10 cellular contexts compared by ENCODE assay signal in genomic region chr9:93114169-93114983, GRCh38. TPM values are rescaled to one million over a fixed set of nuclear protein-coding genes. Genes with fewer than 3 reads are reported as not detected.
DNase-seq lines count a peak whose midpoint lies in the region; ATAC-seq, FAIRE-seq and TF ChIP-seq lines count a peak whose summit lies in the region.
"Had no signal": no experiment of that assay in that cellular context is flagged by ENCODE, and none has a peak within 500 bp of the region (broad histone marks: within the 10 kb centered on the region; RNA-seq: fewer than 3 reads in every experiment).

No MANE protein-coding gene starts in this region.

- POLR2A ChIA-PET in HepG2 (lab: Yijun Ruan, JAX), result interaction anchor here (13.7 kb wide), 1 partner anchor 18 kb away, joined by 195 read pairs; the partner anchor contains the start of gene NINJ1

- H3K4me1 Mint-ChIP-seq in activated T-helper 1 cell treated with anti-CD3 and anti-CD28 coated beads, Interleukin-12 subunit alpha, Interleukin-12 subunit beta, Interleukin-2, Interleukin-4 antibody, amounts not matched to agents 30 ng/mL and 10 ng/mL and 1 ng/mL, durations not matched to agents 14 hours and 24 hours and 36 hours (ENCODE audit: low read depth), result peaks cover 9% of the 10 kb centered on the region
- H3K4me1 Mint-ChIP-seq: neural crest cell had no signal

- H3K27me3 Mint-ChIP-seq in activated T-helper 1 cell treated with anti-CD3 and anti-CD28 coated beads, Interleukin-12 subunit alpha, Interleukin-12 subunit beta, Interleukin-2, Interleukin-4 antibody, amounts not matched to agents 30 ng/mL and 10 ng/mL and 1 ng/mL, durations not matched to agents 14 hours and 24 hours and 36 hours (ENCODE audit: insufficient read depth), result no peaks in the 10 kb centered on the region

- H3K4me2 ChIP-seq in HepG2 (ENCODE audit: low read depth, low read length), result no peak overlapping the region

- TF ChIP-seq RAD21 in HepG2 (CRISPR knock-in tag; IDR thresholded peaks at IDR 0.05), result no peak

- H3K36me3 ChIP-seq in HepG2 (replicated peaks in 1 of 2; ENCODE audit: control insufficient read depth in 1 of 2, insufficient read depth in 2 of 2, low read length in 2 of 2), result peaks cover 0 to 4% of the 10 kb centered on the region in 2 experiments; a peak in 1 of 5 replicates

- intact Hi-C loops in activated T-helper 1 cell treated with anti-CD3 and anti-CD28 coated beads, Interleukin-12 subunit alpha, Interleukin-12 subunit beta, Interleukin-2, Interleukin-4 antibody, amounts not matched to agents 30 ng/mL and 10 ng/mL and 1 ng/mL, durations not matched to agents 14 hours and 24 hours and 36 hours (cut with micrococcal nuclease), result no loop called here
- intact Hi-C loops in HepG2 (cut with micrococcal nuclease; ENCODE audit: unreplicated experiment), result no loop called here

- H3K9ac ChIP-seq in HepG2 (ENCODE audit: insufficient read depth, low read depth, low read length), result no peak overlapping the region

- H3K27ac ChIP-seq in HepG2 (ENCODE audit: extremely low read length, insufficient read depth, low read length), result peak overlapping the region; percentile 80
- H3K27ac ChIP-seq in foreskin keratinocyte, result no peak overlapping the region

- no peak for FAIRE-seq in HepG2 (lab: Jason Lieb, UNC)

- H2AFZ ChIP-seq in HepG2 (ENCODE audit: low read length), result no peak overlapping the region

- H3K36me3 Mint-ChIP-seq in activated T-helper 1 cell treated with anti-CD3 and anti-CD28 coated beads, Interleukin-12 subunit alpha, Interleukin-12 subunit beta, Interleukin-2, Interleukin-4 antibody, amounts not matched to agents 30 ng/mL and 10 ng/mL and 1 ng/mL, durations not matched to agents 14 hours and 24 hours and 36 hours (ENCODE audit: low read depth), result peaks cover 7% of the 10 kb centered on the region

- in situ Hi-C loops in HepG2 (cut with HindIII; ENCODE audit: extremely low pct_ligation_motif_present, low pct_unique_long_range_greater_than_20kb), result no loop called here

- DNase-seq in activated effector memory CD4-positive, alpha-beta T cell treated with anti-CD3 and anti-CD28 coated beads, Interleukin-2, amount 50 U/mL, for 16 hours, result peak; percentile 57
- no peak for DNase-seq in activated effector memory CD4-positive, alpha-beta T cell treated with Interleukin-2 at 50 U/mL for 16 hours
- no peak for DNase-seq in activated T-helper 1 cell treated with anti-CD3 and anti-CD28 coated beads, Interleukin-12 subunit alpha, Interleukin-12 subunit beta, Interleukin-2, Interleukin-4 antibody, amounts not matched to agents 30 ng/mL and 10 ng/mL and 1 ng/mL, durations not matched to agents 14 hours and 24 hours and 36 hours (ENCODE audit: low spot score)
- DNase-seq in HepG2 (ENCODE audit: low spot score) (no peak), ureter (ENCODE audit: low spot score) (peak; percentile 55), foreskin keratinocyte (no peak)
- DNase-seq: activated CD4-positive, alpha-beta T cell treated with anti-CD3 and anti-CD28 coated beads for 1 hour had no signal

- 83% methylated on average over 8 of the region's 17 CpGs for WGBS in HepG2 (ENCODE audit: low lambda C conversion rate)

- H3K4me1 ChIP-seq in HepG2 (ENCODE audit: insufficient read depth, low read length), result peaks cover 78% of the 10 kb centered on the region
- no peaks in the 10 kb centered on the region for H3K4me1 ChIP-seq in foreskin keratinocyte

- H3K27me3 ChIP-seq in HepG2 (ENCODE audit: control insufficient read depth in 1 of 2, insufficient read depth in 2 of 2, low read length in 2 of 2) (no peaks in the 10 kb centered on the region), foreskin keratinocyte (no peaks in the 10 kb centered on the region)

- CTCF ChIA-PET in HepG2 (lab: Yijun Ruan, JAX; ENCODE audit: low intra/inter-chr PET ratio, low total read pairs), result no interaction called here

- no peak overlapping the region for H3K4me3 Mint-ChIP-seq in activated T-helper 1 cell treated with anti-CD3 and anti-CD28 coated beads, Interleukin-12 subunit alpha, Interleukin-12 subunit beta, Interleukin-2, Interleukin-4 antibody, amounts not matched to agents 30 ng/mL and 10 ng/mL and 1 ng/mL, durations not matched to agents 14 hours and 24 hours and 36 hours
- H3K4me3 Mint-ChIP-seq: neural crest cell had no signal

- H3K9me3 ChIP-seq in HepG2 (ENCODE audit: low read length), result no peaks in the 10 kb centered on the region

- H3K27ac Mint-ChIP-seq in activated T-helper 1 cell treated with anti-CD3 and anti-CD28 coated beads, Interleukin-12 subunit alpha, Interleukin-12 subunit beta, Interleukin-2, Interleukin-4 antibody, amounts not matched to agents 30 ng/mL and 10 ng/mL and 1 ng/mL, durations not matched to agents 14 hours and 24 hours and 36 hours, result peak overlapping the region; percentile 71

- ATAC-seq in HepG2 (no peak), HG03439 (IDR thresholded peaks at IDR 0.05; ENCODE audit: unreplicated experiment) (no peak), foreskin keratinocyte (no peak), HG03045 (IDR thresholded peaks at IDR 0.05; ENCODE audit: unreplicated experiment) (no peak)

- no peaks in the 10 kb centered on the region for H3K79me2 ChIP-seq in HepG2 (ENCODE audit: insufficient read depth, low read length)

- BruUV-seq in HepG2 (replicated peaks; lab: Mats Ljungman, UMichigan), result no TSS peak

- H3K4me3 ChIP-seq in HepG2 (replicated peaks in 1 of 3; ENCODE audit: insufficient read depth in 1 of 3, low read depth in 2 of 3, low read length in 3 of 3), result no peak overlapping the region

- no peak for TF ChIP-seq CTCF in HepG2 (CRISPR knock-in tag; IDR thresholded peaks at IDR 0.05)
- TF ChIP-seq CTCF in foreskin keratinocyte (conservative IDR thresholded peaks at IDR 0.05), result no peak

- TF ChIP-seq EP300 in HepG2 (IDR thresholded peaks at IDR 0.05; ENCODE audit: low read depth in 2 of 2, low read length in 2 of 2) (no peak), HepG2 (CRISPR knock-in tag; IDR thresholded peaks at IDR 0.05; ENCODE audit: borderline replicate concordance) (no peak)

- H4K20me1 ChIP-seq in HepG2 (ENCODE audit: insufficient read depth, low read length), result no peaks in the 10 kb centered on the region

- TF ChIP-seq POLR2A in HepG2 (IDR thresholded peaks at IDR 0.05; ENCODE audit: insufficient read depth in 1 of 2, low read depth in 2 of 2, low read length in 2 of 2), result no peak

- no peaks in the 10 kb centered on the region for H3K9me3 Mint-ChIP-seq in activated T-helper 1 cell treated with anti-CD3 and anti-CD28 coated beads, Interleukin-12 subunit alpha, Interleukin-12 subunit beta, Interleukin-2, Interleukin-4 antibody, amounts not matched to agents 30 ng/mL and 10 ng/mL and 1 ng/mL, durations not matched to agents 14 hours and 24 hours and 36 hours
- H3K9me3 Mint-ChIP-seq: neural crest cell had no signal

RNA-seq across cellular contexts. Expression of gene CARD19, which starts 18.4 kb away (rescaled TPM):
- 40.5 and 41.7 TPM in 2 replicates for total RNA-seq in activated T-helper 1 cell treated with anti-CD3 and anti-CD28 coated beads, Interleukin-12 subunit alpha, Interleukin-12 subunit beta, Interleukin-2, Interleukin-4 antibody, amounts not matched to agents 30 ng/mL and 10 ng/mL and 1 ng/mL, durations not matched to agents 14 hours and 24 hours and 36 hours
- 15.2 and 18.4 TPM in 2 replicates for total RNA-seq in HepG2 (2016; rRNA removed; fragmentation: Illumina TruSeq; extraction: Trizol)
- total RNA-seq in HepG2 (2016; cell fraction: cytosol; rRNA removed; fragmentation: Illumina TruSeq; extraction: Trizol; ENCODE audit: low read depth), result 15.8 and 20.2 TPM in 2 replicates
- total RNA-seq in HepG2 (2016; cell fraction: insoluble cytoplasmic fraction; rRNA removed; fragmentation: Illumina TruSeq; extraction: Trizol), result 18.6 and 20.5 TPM in 2 replicates
- 17.3 and 29.5 TPM in 2 replicates for total RNA-seq in HepG2 (2016; cell fraction: membrane; rRNA removed; fragmentation: Illumina TruSeq; extraction: Trizol)
- total RNA-seq in HepG2 (2016; cell fraction: nucleus; rRNA removed; fragmentation: Illumina TruSeq; extraction: Trizol), result 8.3 and 12.2 TPM in 2 replicates
- 47.2 and 62.0 TPM in 2 replicates for polyA plus RNA-seq in HepG2 (2011; rRNA removed)
- polyA plus RNA-seq in HepG2 (2011; cell fraction: cytosol; rRNA removed), result 33.8 and 73.1 TPM in 2 replicates
- polyA plus RNA-seq in HepG2 (2011; cell fraction: nucleus; rRNA removed), result 101 and 106 TPM in 2 replicates
- polyA plus RNA-seq in HepG2 (2012), result 14.6 TPM in 2 replicates
- polyA plus RNA-seq in HepG2 (2016; cell fraction: cytosol; fragmentation: Illumina TruSeq; extraction: Trizol; ENCODE audit: low read depth), result 16.0 and 27.0 TPM in 2 replicates
- polyA plus RNA-seq in HepG2 (2016; cell fraction: insoluble cytoplasmic fraction; fragmentation: Illumina TruSeq; extraction: Trizol; ENCODE audit: low read depth), result 14.7 and 18.5 TPM in 2 replicates
- 13.4 and 18.5 TPM in 2 replicates for polyA plus RNA-seq in HepG2 (2016; cell fraction: membrane; fragmentation: Illumina TruSeq; extraction: Trizol; ENCODE audit: low read depth)
- 25.1 and 25.9 TPM in 2 replicates for polyA plus RNA-seq in HepG2 (2016; cell fraction: nucleus; fragmentation: Illumina TruSeq; extraction: Trizol; ENCODE audit: insufficient read depth, low read depth)
- 11.5 and 28.1 TPM in 2 replicates for polyA minus RNA-seq in HepG2 (2011; rRNA and poly(A)+ RNA removed; ENCODE audit: low replicate concordance)
- polyA minus RNA-seq in HepG2 (2011; cell fraction: cytosol; rRNA and poly(A)+ RNA removed), result 14.0 and 17.6 TPM in 2 replicates
- polyA minus RNA-seq in HepG2 (2011; cell fraction: nucleus; rRNA and poly(A)+ RNA removed), result 11.3 and 12.8 TPM in 2 replicates
- 31.3 TPM for total RNA-seq in ureter
- 31.1 TPM in 2 replicates for total RNA-seq in foreskin keratinocyte
- 46.3 and 47.5 TPM in 2 replicates for polyA plus RNA-seq in foreskin keratinocyte

RNA-seq across cellular contexts. Expression of gene NINJ1, which starts 19.7 kb away (rescaled TPM):
- 94.2 and 95.3 TPM in 2 replicates for total RNA-seq in activated T-helper 1 cell treated with anti-CD3 and anti-CD28 coated beads, Interleukin-12 subunit alpha, Interleukin-12 subunit beta, Interleukin-2, Interleukin-4 antibody, amounts not matched to agents 30 ng/mL and 10 ng/mL and 1 ng/mL, durations not matched to agents 14 hours and 24 hours and 36 hours
- total RNA-seq in HepG2 (2016; rRNA removed; fragmentation: Illumina TruSeq; extraction: Trizol), result 77.1 and 92.1 TPM in 2 replicates
- total RNA-seq in HepG2 (2016; cell fraction: cytosol; rRNA removed; fragmentation: Illumina TruSeq; extraction: Trizol; ENCODE audit: low read depth), result 104 and 127 TPM in 2 replicates
- 66.8 and 94.8 TPM in 2 replicates for total RNA-seq in HepG2 (2016; cell fraction: insoluble cytoplasmic fraction; rRNA removed; fragmentation: Illumina TruSeq; extraction: Trizol)
- 149 and 180 TPM in 2 replicates for total RNA-seq in HepG2 (2016; cell fraction: membrane; rRNA removed; fragmentation: Illumina TruSeq; extraction: Trizol)
- total RNA-seq in HepG2 (2016; cell fraction: nucleus; rRNA removed; fragmentation: Illumina TruSeq; extraction: Trizol), result 48.9 and 58.7 TPM in 2 replicates
- polyA plus RNA-seq in HepG2 (2011; rRNA removed), result 81.2 and 109 TPM in 2 replicates
- 83.2 and 110 TPM in 2 replicates for polyA plus RNA-seq in HepG2 (2011; cell fraction: cytosol; rRNA removed)
- 62.3 and 83.6 TPM in 2 replicates for polyA plus RNA-seq in HepG2 (2011; cell fraction: nucleus; rRNA removed)
- 77.3 and 145 TPM in 2 replicates for polyA plus RNA-seq in HepG2 (2012)
- polyA plus RNA-seq in HepG2 (2016; cell fraction: cytosol; fragmentation: Illumina TruSeq; extraction: Trizol; ENCODE audit: low read depth), result 196 and 226 TPM in 2 replicates
- 104 and 130 TPM in 2 replicates for polyA plus RNA-seq in HepG2 (2016; cell fraction: insoluble cytoplasmic fraction; fragmentation: Illumina TruSeq; extraction: Trizol; ENCODE audit: low read depth)
- polyA plus RNA-seq in HepG2 (2016; cell fraction: membrane; fragmentation: Illumina TruSeq; extraction: Trizol; ENCODE audit: low read depth), result 235 and 242 TPM in 2 replicates
- polyA plus RNA-seq in HepG2 (2016; cell fraction: nucleus; fragmentation: Illumina TruSeq; extraction: Trizol; ENCODE audit: insufficient read depth, low read depth), result 122 and 127 TPM in 2 replicates
- polyA minus RNA-seq in HepG2 (2011; rRNA and poly(A)+ RNA removed; ENCODE audit: low replicate concordance), result 22.5 and 101 TPM in 2 replicates
- polyA minus RNA-seq in HepG2 (2011; cell fraction: cytosol; rRNA and poly(A)+ RNA removed), result 26.1 and 26.7 TPM in 2 replicates
- polyA minus RNA-seq in HepG2 (2011; cell fraction: nucleus; rRNA and poly(A)+ RNA removed), result 17.8 and 21.8 TPM in 2 replicates
- 32.1 TPM for total RNA-seq in ureter
- 15.8 and 17.7 TPM in 2 replicates for total RNA-seq in foreskin keratinocyte
- polyA plus RNA-seq in foreskin keratinocyte, result 24.6 and 29.8 TPM in 2 replicates

RNA-seq across cellular contexts. Expression of gene SUSD3, which starts 55.9 kb away (rescaled TPM):
- total RNA-seq in activated T-helper 1 cell treated with anti-CD3 and anti-CD28 coated beads, Interleukin-12 subunit alpha, Interleukin-12 subunit beta, Interleukin-2, Interleukin-4 antibody, amounts not matched to agents 30 ng/mL and 10 ng/mL and 1 ng/mL, durations not matched to agents 14 hours and 24 hours and 36 hours, result 31.7 and 33.2 TPM in 2 replicates
- total RNA-seq in HepG2 (2016; rRNA removed; fragmentation: Illumina TruSeq; extraction: Trizol) (6.0 and 7.0 TPM in 2 replicates), ureter (3.0 TPM), foreskin keratinocyte (0.11 and 0.44 TPM in 2 replicates)
- total RNA-seq in HepG2 (2016; cell fraction: cytosol; rRNA removed; fragmentation: Illumina TruSeq; extraction: Trizol; ENCODE audit: low read depth), result 10.2 and 12.4 TPM in 2 replicates
- total RNA-seq in HepG2 (2016; cell fraction: insoluble cytoplasmic fraction; rRNA removed; fragmentation: Illumina TruSeq; extraction: Trizol), result 6.3 and 8.8 TPM in 2 replicates
- total RNA-seq in HepG2 (2016; cell fraction: membrane; rRNA removed; fragmentation: Illumina TruSeq; extraction: Trizol), result 10.0 and 14.6 TPM in 2 replicates
- 4.9 and 5.2 TPM in 2 replicates for total RNA-seq in HepG2 (2016; cell fraction: nucleus; rRNA removed; fragmentation: Illumina TruSeq; extraction: Trizol)
- polyA plus RNA-seq in HepG2 (2011; rRNA removed) (9.1 and 11.7 TPM in 2 replicates), foreskin keratinocyte (0.18 and 0.24 TPM in 2 replicates)
- polyA plus RNA-seq in HepG2 (2011; cell fraction: cytosol; rRNA removed), result 6.2 and 9.7 TPM in 2 replicates
- 4.6 and 5.9 TPM in 2 replicates for polyA plus RNA-seq in HepG2 (2011; cell fraction: nucleus; rRNA removed)
- 4.2 and 5.4 TPM in 2 replicates for polyA plus RNA-seq in HepG2 (2012)
- polyA plus RNA-seq in HepG2 (2016; cell fraction: cytosol; fragmentation: Illumina TruSeq; extraction: Trizol; ENCODE audit: low read depth), result 12.5 and 16.5 TPM in 2 replicates
- 5.3 and 7.1 TPM in 2 replicates for polyA plus RNA-seq in HepG2 (2016; cell fraction: insoluble cytoplasmic fraction; fragmentation: Illumina TruSeq; extraction: Trizol; ENCODE audit: low read depth)
- polyA plus RNA-seq in HepG2 (2016; cell fraction: membrane; fragmentation: Illumina TruSeq; extraction: Trizol; ENCODE audit: low read depth), result 12.6 and 14.6 TPM in 2 replicates
- 9.7 and 10.7 TPM in 2 replicates for polyA plus RNA-seq in HepG2 (2016; cell fraction: nucleus; fragmentation: Illumina TruSeq; extraction: Trizol; ENCODE audit: insufficient read depth, low read depth)
- polyA minus RNA-seq in HepG2 (2011; rRNA and poly(A)+ RNA removed; ENCODE audit: low replicate concordance), result 7.9 TPM in 1 of 2 replicates, not detected in the other
- polyA minus RNA-seq in HepG2 (2011; cell fraction: cytosol; rRNA and poly(A)+ RNA removed), result 1.8 and 2.8 TPM in 2 replicates
- 0.90 and 0.99 TPM in 2 replicates for polyA minus RNA-seq in HepG2 (2011; cell fraction: nucleus; rRNA and poly(A)+ RNA removed)
- total RNA-seq: neural crest cell had no signal

Comparison
In these comparisons a context has a peak if more than half of its experiments do, and no peak if none do; other contexts are left out.
1. DNase-seq: peak in activated effector memory CD4-positive, alpha-beta T cell treated with anti-CD3 and anti-CD28 coated beads, Interleukin-2, amount 50 U/mL, for 16 hours (single experiment) and ureter (single experiment); none in activated effector memory CD4-positive, alpha-beta T cell treated with Interleukin-2 at 50 U/mL for 16 hours (single experiment), activated T-helper 1 cell treated with anti-CD3 and anti-CD28 coated beads, Interleukin-12 subunit alpha, Interleukin-12 subunit beta, Interleukin-2, Interleukin-4 antibody, amounts not matched to agents 30 ng/mL and 10 ng/mL and 1 ng/mL, durations not matched to agents 14 hours and 24 hours and 36 hours (single experiment), HepG2 (single experiment) and foreskin keratinocyte (0 of 2).